15 cellular contexts compared by ENCODE assay signal in genomic region chr5:111514087-111514486, GRCh38. TPM values are rescaled to one million over a fixed set of nuclear protein-coding genes. Genes with fewer than 3 reads are reported as not detected.
A peak's percentile ranks its signal among the peaks of the same experiment; 100 is the strongest.
DNase-seq lines count a peak whose midpoint lies in the region; FAIRE-seq and TF ChIP-seq lines count a peak whose summit lies in the region.
"Had no signal": no experiment of that assay in that cellular context is flagged by ENCODE, and none has a peak within 500 bp of the region (broad histone marks: within the 10 kb centered on the region; RNA-seq: fewer than 3 reads in every experiment).

No MANE protein-coding gene starts in this region.

- no peaks in the 10 kb centered on the region for H3K79me1 ChIP-seq in H1 (ENCODE audit: low read depth, low read length)

- H3K79me2 ChIP-seq in H1 (ENCODE audit: control insufficient read depth in 1 of 2, insufficient read depth in 2 of 2, low read length in 2 of 2) = peaks cover 0 to 30% of the 10 kb centered on the region in 2 experiments; a peak in 3 of 4 replicates

- FAIRE-seq in H1 (lab: Jason Lieb, UNC) = no peak
- FAIRE-seq in small intestine (lab: Jason Lieb, UNC) = no peak
- FAIRE-seq: A204.1 had no signal

- no peak for TF ChIP-seq POLR2A in H1 (IDR thresholded peaks at IDR 0.05; ENCODE audit: control extremely low read depth in 1 of 2, low read depth in 2 of 2, low read length in 2 of 2)

- H2AFZ ChIP-seq in H1 (ENCODE audit: low read length) (no peak overlapping the region), neuron (ENCODE audit: low read depth, low read length) (peak overlapping the region; percentile 12)

- H3K36me3 Mint-ChIP-seq in activated CD4-positive, alpha-beta T cell treated with anti-CD3 and anti-CD28 coated beads, Interleukin-2, amount 10 ng/mL, durations not matched to agents 24 days and 14 days (ENCODE audit: low read depth) = peaks cover 21% of the 10 kb centered on the region
- H3K36me3 Mint-ChIP-seq in activated CD4-positive, alpha-beta T cell treated with anti-CD3 and anti-CD28 coated beads, Interleukin-2, amount 10 ng/mL, durations not matched to agents 7 days and 5 days (ENCODE audit: low read depth) = peaks cover 5% of the 10 kb centered on the region

- no peak overlapping the region for H3K23ac ChIP-seq in H1 (ENCODE audit: insufficient read length)

- H3K27me3 ChIP-seq in H1 (replicated peaks in 1 of 4; ENCODE audit: control insufficient read depth in 3 of 4, extremely low read depth in 1 of 4, insufficient read depth in 3 of 4, low read length in 3 of 4) = no peaks in the 10 kb centered on the region
- no peaks in the 10 kb centered on the region for H3K27me3 ChIP-seq in neuron (ENCODE audit: insufficient read depth, low read length)
- no peaks in the 10 kb centered on the region for H3K27me3 ChIP-seq in WERI-Rb-1 (ENCODE audit: insufficient read depth, low read depth, severe bottlenecking)
- no peaks in the 10 kb centered on the region for H3K27me3 ChIP-seq in small intestine (ENCODE audit: control insufficient read depth in 2 of 2, insufficient read depth in 2 of 2, low read length in 2 of 2)
- H3K27me3 ChIP-seq: MG63, stomach had no signal

- H3K4me1 ChIP-seq in H1 (replicated peaks in 1 of 4; ENCODE audit: control insufficient read depth in 3 of 4, insufficient read depth in 4 of 4, low read length in 3 of 4) (peaks cover 0 to 11% (median 4%) of the 10 kb centered on the region in 4 experiments; a peak in 3 of 7 replicates), neuron (ENCODE audit: insufficient read depth, low read length) (peaks cover 30% of the 10 kb centered on the region), small intestine (ENCODE audit: control insufficient read depth in 2 of 2, insufficient read depth in 1 of 2, low read depth in 1 of 2, low read length in 1 of 2) (peaks cover 0 to 3% of the 10 kb centered on the region in 2 donors)

- H3K9me3 Mint-ChIP-seq in activated CD4-positive, alpha-beta T cell treated with anti-CD3 and anti-CD28 coated beads, Interleukin-2, amount 10 ng/mL, durations not matched to agents 24 days and 14 days = no peaks in the 10 kb centered on the region
- H3K9me3 Mint-ChIP-seq in activated CD4-positive, alpha-beta T cell treated with anti-CD3 and anti-CD28 coated beads, Interleukin-2, amount 10 ng/mL, durations not matched to agents 7 days and 5 days = no peaks in the 10 kb centered on the region
- H3K9me3 Mint-ChIP-seq: activated naive CD4-positive, alpha-beta T cell treated with anti-CD3 and anti-CD28 coated beads for 36 hours had no signal

- TF ChIP-seq RAD21 in H1 (IDR thresholded peaks at IDR 0.05 in 1 of 2, conservative IDR thresholded peaks at IDR 0.05 in 1 of 2; ENCODE audit: low read depth in 2 of 2, low read length in 2 of 2) = no peak

- POLR2A ChIA-PET in activated CD4-positive, alpha-beta T cell treated with anti-CD3 and anti-CD28 coated beads, Interleukin-2, amount 10 ng/mL, durations not matched to agents 7 days and 5 days (lab: Charles Lee) = no interaction called here
- POLR2A ChIA-PET in H1 (lab: Charles Lee; ENCODE audit: partially characterized antibody) = interaction anchor here (0.8 kb wide), 1 partner anchor 242 kb away, joined by 5 read pairs; no protein-coding TSS in a partner anchor

- peak overlapping the region; percentile 22 for H4K91ac ChIP-seq in H1 (replicated peaks; ENCODE audit: insufficient read length, low read length)

- no peak overlapping the region for H2BK5ac ChIP-seq in H1 (ENCODE audit: low read depth, low read length)

- H3K36me3 ChIP-seq in KOPT-K1 (ENCODE audit: insufficient read depth, low read length) = no peaks in the 10 kb centered on the region
- no peaks in the 10 kb centered on the region for H3K36me3 ChIP-seq in H1 (ENCODE audit: control insufficient read depth in 2 of 4, insufficient read depth in 4 of 4, low read length in 3 of 4)
- H3K36me3 ChIP-seq in neuron (ENCODE audit: insufficient read depth, low read length) = no peaks in the 10 kb centered on the region
- no peaks in the 10 kb centered on the region for H3K36me3 ChIP-seq in WERI-Rb-1
- H3K36me3 ChIP-seq in small intestine (ENCODE audit: control insufficient read depth in 2 of 2, insufficient read depth in 2 of 2, low read length in 2 of 2) = no peaks in the 10 kb centered on the region
- H3K36me3 ChIP-seq: MG63, stomach had no signal

- CTCF ChIA-PET in activated CD4-positive, alpha-beta T cell treated with anti-CD3 and anti-CD28 coated beads, Interleukin-2, amount 10 ng/mL, durations not matched to agents 7 days and 5 days (lab: Charles Lee) = interaction anchor here (1.2 to 2.9 kb wide), 2 partner anchors 10 to 17 kb away, joined by 4 to 11 read pairs; no protein-coding TSS in a partner anchor
- CTCF ChIA-PET in H1 (lab: Charles Lee; ENCODE audit: partially characterized antibody) = interaction anchor here (1.2 to 4.8 kb wide), 3 partner anchors 11 to 36 kb away, joined by 4 to 27 read pairs (median 5); no protein-coding TSS in a partner anchor

- peaks cover 4% of the 10 kb centered on the region for H3K23me2 ChIP-seq in H1 (ENCODE audit: low read depth, low read length)

- no peak for TF ChIP-seq EP300 in H1 (IDR thresholded peaks at IDR 0.05; ENCODE audit: borderline replicate concordance in 1 of 2, low read depth in 2 of 2, low read length in 2 of 2)

- H3K4me3 ChIP-seq in H1 (ENCODE audit: extremely low read depth in 1 of 4, insufficient read depth in 2 of 4, low read depth in 3 of 4, low read length in 4 of 4) (no peak overlapping the region), neuron (ENCODE audit: low read length) (peak overlapping the region; percentile 94), WERI-Rb-1 (ENCODE audit: low read depth, low read length) (no peak overlapping the region; the same call in 1 of the 2 replicates), small intestine (ENCODE audit: low read depth in 1 of 2, low read length in 2 of 2) (no peak overlapping the region)

- H3K27ac ChIP-seq in KOPT-K1 (ENCODE audit: low read depth, low read length, poor library complexity, severe bottlenecking) (peak overlapping the region; percentile 98), H1 (ENCODE audit: low read depth, low read length) (no peak overlapping the region), WERI-Rb-1 (no peak overlapping the region), small intestine (ENCODE audit: low read depth in 1 of 2, low read length in 1 of 2) (no peak overlapping the region)
- H3K27ac ChIP-seq: stomach had no signal

- DNase-seq in activated CD4-positive, alpha-beta T cell treated with anti-CD3 and anti-CD28 coated beads, Interleukin-2, amount 10 ng/mL, durations not matched to agents 24 days and 14 days = no peak
- DNase-seq in activated CD4-positive, alpha-beta T cell treated with anti-CD3 and anti-CD28 coated beads, Interleukin-2, amount 10 ng/mL, durations not matched to agents 7 days and 5 days = no peak
- no peak for DNase-seq in H1 (ENCODE audit: low read depth in 1 of 2, low spot score in 2 of 2)
- no peak for DNase-seq in WERI-Rb-1
- no peak for DNase-seq in small intestine
- no peak for DNase-seq in AML-193 (lab: John Stamatoyannopoulos, UW)
- DNase-seq: activated CD4-positive, alpha-beta T cell treated with anti-CD3 and anti-CD28 coated beads, Interleukin-2, amount 50 U/mL, for 48 hours; activated naive CD4-positive, alpha-beta T cell treated with anti-CD3 and anti-CD28 coated beads for 36 hours; DMS 273 treated with DMSO at 0.1 percent for 48 hours; MG63; NCI-H2029 treated with DMSO at 0.1 percent for 48 hours; stomach had no signal

- peaks cover 0 to 4% of the 10 kb centered on the region in 2 experiments for H4K20me1 ChIP-seq in H1 (replicated peaks in 1 of 2; ENCODE audit: control insufficient read depth in 1 of 2, insufficient read depth in 2 of 2, low read length in 2 of 2)

- H4K5ac ChIP-seq in H1 (ENCODE audit: insufficient read length, low read depth, low read length) = peak overlapping the region; percentile 60

- H3K4me1 Mint-ChIP-seq in activated CD4-positive, alpha-beta T cell treated with anti-CD3 and anti-CD28 coated beads, Interleukin-2, amount 10 ng/mL, durations not matched to agents 24 days and 14 days = peaks cover 46% of the 10 kb centered on the region
- peaks cover 46% of the 10 kb centered on the region for H3K4me1 Mint-ChIP-seq in activated CD4-positive, alpha-beta T cell treated with anti-CD3 and anti-CD28 coated beads, Interleukin-2, amount 10 ng/mL, durations not matched to agents 7 days and 5 days

- no peak for TF ChIP-seq CTCF in H1 (IDR thresholded peaks at IDR 0.05; ENCODE audit: control extremely low read depth in 1 of 3, insufficient read depth in 1 of 3, low read depth in 1 of 3, low read length in 3 of 3)
- no peak for TF ChIP-seq CTCF in WERI-Rb-1 (IDR thresholded peaks at IDR 0.05; ENCODE audit: low read depth, low read length)

- no peak overlapping the region for H3K4me3 Mint-ChIP-seq in activated CD4-positive, alpha-beta T cell treated with anti-CD3 and anti-CD28 coated beads, Interleukin-2, amount 10 ng/mL, durations not matched to agents 24 days and 14 days
- H3K4me3 Mint-ChIP-seq in activated CD4-positive, alpha-beta T cell treated with anti-CD3 and anti-CD28 coated beads, Interleukin-2, amount 10 ng/mL, durations not matched to agents 7 days and 5 days = no peak overlapping the region
- H3K4me3 Mint-ChIP-seq: activated naive CD4-positive, alpha-beta T cell treated with anti-CD3 and anti-CD28 coated beads for 36 hours had no signal

- no peak overlapping the region for H2BK20ac ChIP-seq in H1 (ENCODE audit: low read length)

- 89% methylated on average over 3 of the region's 3 CpGs; no CpG with 5 or more reads in 1 of the 2 experiments for WGBS in H1 (ENCODE audit: extremely low coverage in 1 of 2, insufficient coverage in 1 of 2, insufficient read length in 1 of 2, insufficient replicate concordance in 2 of 2, low coverage in 1 of 2, low lambda C conversion rate in 2 of 2, missing lambda C conversion rate in 1 of 2), 2 experiments
- 90 to 96% (median 93%) methylated on average over 3 of the region's 3 CpGs for WGBS in small intestine, 3 donors

- H3K9ac ChIP-seq in H1 (replicated peaks in 1 of 4; ENCODE audit: extremely low read depth in 1 of 4, low read depth in 3 of 4, low read length in 3 of 4) = no peak overlapping the region

- H3K4ac ChIP-seq in H1 (replicated peaks; ENCODE audit: insufficient read length, low read depth, low read length) = no peak overlapping the region

- peak overlapping the region; percentile 23 for H3K27ac Mint-ChIP-seq in activated CD4-positive, alpha-beta T cell treated with anti-CD3 and anti-CD28 coated beads, Interleukin-2, amount 10 ng/mL, durations not matched to agents 24 days and 14 days
- no peak overlapping the region for H3K27ac Mint-ChIP-seq in activated CD4-positive, alpha-beta T cell treated with anti-CD3 and anti-CD28 coated beads, Interleukin-2, amount 10 ng/mL, durations not matched to agents 7 days and 5 days
- H3K27ac Mint-ChIP-seq: activated naive CD4-positive, alpha-beta T cell treated with anti-CD3 and anti-CD28 coated beads for 36 hours had no signal

- no peaks in the 10 kb centered on the region for H3K27me3 Mint-ChIP-seq in activated CD4-positive, alpha-beta T cell treated with anti-CD3 and anti-CD28 coated beads, Interleukin-2, amount 10 ng/mL, durations not matched to agents 24 days and 14 days
- no peaks in the 10 kb centered on the region for H3K27me3 Mint-ChIP-seq in activated CD4-positive, alpha-beta T cell treated with anti-CD3 and anti-CD28 coated beads, Interleukin-2, amount 10 ng/mL, durations not matched to agents 7 days and 5 days

- H2BK15ac ChIP-seq in H1 (ENCODE audit: low read length) = no peak overlapping the region

- no peak overlapping the region for H3K56ac ChIP-seq in H1 (replicated peaks; ENCODE audit: insufficient read length, low read depth, low read length)

- H2AK5ac ChIP-seq in H1 (ENCODE audit: low read depth, low read length) = no peak overlapping the region

- H3K9me3 ChIP-seq in KOPT-K1 (ENCODE audit: insufficient read depth, low read length, poor library complexity, severe bottlenecking) = no peaks in the 10 kb centered on the region
- no peaks in the 10 kb centered on the region for H3K9me3 ChIP-seq in H1 (ENCODE audit: insufficient read depth in 2 of 2, low read depth in 1 of 2, low read length in 1 of 2)
- no peaks in the 10 kb centered on the region for H3K9me3 ChIP-seq in neuron (ENCODE audit: low read length)
- no peaks in the 10 kb centered on the region for H3K9me3 ChIP-seq in WERI-Rb-1 (ENCODE audit: severe bottlenecking)
- H3K9me3 ChIP-seq in small intestine (ENCODE audit: control insufficient read depth, low read depth) = no peaks in the 10 kb centered on the region
- H3K9me3 ChIP-seq: MG63, stomach had no signal

- no peak overlapping the region for H2BK12ac ChIP-seq in H1 (ENCODE audit: low read depth, low read length)

- intact Hi-C loops in activated CD4-positive, alpha-beta T cell treated with anti-CD3 and anti-CD28 coated beads, Interleukin-2, amount 10 ng/mL, durations not matched to agents 24 days and 14 days (cut with micrococcal nuclease) = loop anchor here (5.0 kb wide), 3 partner anchors 357 to 777 kb away; partner anchors contain the start of gene SLC25A46

- 0 out of 4 replicates have a peak overlapping the region, but pooled peaks of 1 of the 2 experiments have one; percentile 99 for H3K4me2 ChIP-seq in H1 (ENCODE audit: insufficient read depth in 1 of 2, low read depth in 2 of 2, low read length in 2 of 2)

- no peak overlapping the region for H2BK120ac ChIP-seq in H1 (replicated peaks; ENCODE audit: low read depth, low read length)

- H3K14ac ChIP-seq in H1 (ENCODE audit: insufficient read length) = no peak overlapping the region

- no peak overlapping the region for H4K8ac ChIP-seq in H1 (ENCODE audit: extremely low read depth, insufficient read depth, low read length)

- no peak overlapping the region for H3K18ac ChIP-seq in H1 (ENCODE audit: extremely low read depth, low read length)

RNA-seq across cellular contexts. Expression of gene STARD4, which starts 1.8 kb away (rescaled TPM):
- 118 and 122 TPM in 2 replicates for total RNA-seq in activated CD4-positive, alpha-beta T cell treated with anti-CD3 and anti-CD28 coated beads, Interleukin-2, amount 10 ng/mL, durations not matched to agents 24 days and 14 days
- total RNA-seq in activated CD4-positive, alpha-beta T cell treated with anti-CD3 and anti-CD28 coated beads, Interleukin-2, amount 10 ng/mL, durations not matched to agents 7 days and 5 days = 10 to 100 TPM; 33.7 to 37.4 TPM
- total RNA-seq in H1 (2021; fragmentation: NEBNext Ultra II Directional; extraction: Animal tissue kit (Norgen Biotek cat#: 25700)) = 47.4 and 47.9 TPM in 2 replicates
- 10.4 and 10.8 TPM in 2 replicates for polyA plus RNA-seq in H1 (2011; rRNA removed)
- 21.0 TPM for polyA plus RNA-seq in H1 (2011; cell fraction: cytosol; rRNA removed)
- polyA plus RNA-seq in H1 (2011; cell fraction: nucleus; rRNA removed) = 14.7 TPM
- 23.7 to 51.0 TPM (median 31.2 TPM) in 4 replicates for polyA plus RNA-seq in H1 (2012, experiment 1 of 2)
- polyA plus RNA-seq in H1 (2012, experiment 2 of 2) = 2.4 TPM
- polyA plus RNA-seq in H1 (2013, experiment 1 of 2) = 33.8 TPM
- 33.7 TPM for polyA plus RNA-seq in H1 (2013, experiment 2 of 2)
- polyA minus RNA-seq in H1 (2011; rRNA and poly(A)+ RNA removed) = 23.0 and 38.9 TPM in 2 replicates
- 14.2 TPM for polyA minus RNA-seq in H1 (2011; cell fraction: cytosol; rRNA and poly(A)+ RNA removed)
- 30.2 TPM for polyA minus RNA-seq in H1 (2011; cell fraction: nucleus; rRNA and poly(A)+ RNA removed)
- 10 to 100 TPM; 14.6 to 25.7 (median 23.5) TPM for polyA plus RNA-seq in small intestine
